ENCODE assay signal across 25 cellular contexts in genomic region chr1:33446590-33446989, GRCh38.
"Had no signal": no experiment of that assay in that cellular context is flagged by ENCODE, and none has a peak within 500 bp of the region (broad histone marks: within the 10 kb centered on the region; RNA-seq: fewer than 3 reads in every experiment).

No MANE protein-coding gene starts in this region.

- H3K4me3 Mint-ChIP-seq: activated B cell treated with CpG ODN at 0.5 μM for 24 hours; activated T-cell treated with anti-CD3 and anti-CD28 coated beads, Interleukin-2, amount 50 U/mL, for 4 hours; central memory CD8-positive, alpha-beta T cell; nephron progenitor cell; stimulated activated naive CD8-positive, alpha-beta T cell treated with anti-CD3 and anti-CD28 coated beads, Interleukin-15, Interleukin-2, amounts not matched to agents 100 ng/mL and 50 ng/mL, for 24 hours; T-cell had no signal

- H3K27ac Mint-ChIP-seq: activated B cell treated with CpG ODN at 0.5 μM for 24 hours; stimulated activated naive CD8-positive, alpha-beta T cell treated with anti-CD3 and anti-CD28 coated beads, Interleukin-15, Interleukin-2, amounts not matched to agents 100 ng/mL and 50 ng/mL, for 24 hours had no signal

- H3K4me1 Mint-ChIP-seq: activated B cell treated with CpG ODN at 0.5 μM for 24 hours; central memory CD8-positive, alpha-beta T cell had no signal

- H3K9me3 Mint-ChIP-seq: activated B cell treated with CpG ODN at 0.5 μM for 24 hours; activated T-cell treated with anti-CD3 and anti-CD28 coated beads, Interleukin-2, amount 50 U/mL, for 4 hours; central memory CD8-positive, alpha-beta T cell; stimulated activated naive CD8-positive, alpha-beta T cell treated with anti-CD3 and anti-CD28 coated beads, Interleukin-15, Interleukin-2, amounts not matched to agents 100 ng/mL and 50 ng/mL, for 24 hours; T-cell had no signal

- H3K9me3 ChIP-seq: left lung, suprapubic skin, transverse colon, uterus had no signal

- H3K36me3 Mint-ChIP-seq: T-cell had no signal

- DNase-seq: activated B cell treated with CpG ODN at 0.5 μM for 24 hours; activated gamma-delta T cell; activated T-cell treated with anti-CD3 and anti-CD28 coated beads, Interleukin-2, amount 50 U/mL, for 4 hours; aorta; brain microvascular endothelial cell; erythroblast; kidney; left lung; nephron progenitor cell; occipital lobe; retina; stimulated activated CD4-positive, alpha-beta T cell treated with anti-CD3 and anti-CD28 coated beads, Interleukin-12 subunit alpha, Interleukin-12 subunit beta, amount 100 ng/mL, for 4 hours; stimulated activated CD4-positive, alpha-beta T cell treated with anti-CD3 and anti-CD28 coated beads, Interleukin-1b, Interleukin-23, amount 100 ng/mL, for 48 hours; stimulated activated CD8-positive, alpha-beta memory T cell treated with anti-CD3 and anti-CD28 coated beads, Interleukin-4, amount 100 ng/mL, for 48 hours; T-cell; T-helper 9 cell; transverse colon; uterus had no signal

- H3K4me3 ChIP-seq: coronary artery, left lung, suprapubic skin, transverse colon, uterus had no signal

- FAIRE-seq: endometrium, frontal cortex, kidney had no signal

- H3K27me3 ChIP-seq: brain microvascular endothelial cell, left lung, suprapubic skin, transverse colon, uterus had no signal

- ATAC-seq: activated T-cell treated with anti-CD3 and anti-CD28 coated beads, Interleukin-2, amount 50 U/mL, for 4 hours; left lung; SK-N-SH treated with all-trans-retinoic acid at 6 μM for 48 hours; T-cell had no signal

- H3K4me1 ChIP-seq: left lung had no signal

- H3K36me3 ChIP-seq: brain microvascular endothelial cell, left lung, suprapubic skin, transverse colon, uterus had no signal

- H3K27ac ChIP-seq: brain microvascular endothelial cell, coronary artery, left lung, suprapubic skin, transverse colon, uterus had no signal
